In genomic region chr12:60441577-60441976, GRCh38 we compare ENCODE assay signal across 8 cellular contexts.
"Had no signal": no experiment of that assay in that cellular context is flagged by ENCODE, and none has a peak within 500 bp of the region (broad histone marks: within the 10 kb centered on the region; RNA-seq: fewer than 3 reads in every experiment).

No MANE protein-coding gene starts in this region.

- ATAC-seq: GM12878 had no signal

- DNase-seq: GDM1, GF-D8 had no signal

- H3K4me3 ChIP-seq: GM12878 had no signal

- FAIRE-seq: G401.6, GM12878, GM12891, GM12892, GM18507, GM19239 had no signal
